1 cellular context compared by ENCODE assay signal in the genomic region with DNA sequence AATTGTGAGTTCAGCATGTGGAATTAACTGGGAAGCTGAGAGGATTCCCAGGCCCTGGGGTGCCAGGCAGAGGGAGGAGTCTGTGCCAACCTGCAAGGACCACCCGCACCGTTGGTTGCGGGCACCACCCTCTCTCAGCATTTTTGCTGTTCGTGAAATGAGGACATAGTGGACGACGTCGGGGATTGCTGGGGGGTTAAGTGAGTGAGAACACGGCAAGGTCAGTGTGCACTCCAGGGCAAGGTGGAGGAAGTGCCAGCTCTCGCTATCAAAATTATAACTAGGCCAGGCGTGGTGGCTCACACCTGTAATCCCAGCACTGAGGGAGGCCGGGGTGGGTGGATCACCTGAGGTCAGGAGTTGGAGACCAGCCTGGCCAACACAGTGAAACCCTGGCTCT.
TF ChIP-seq lines count a peak whose summit lies in the region.

No MANE protein-coding gene starts in this region.

TF ChIP-seq in H1, 55 proteins besides CTCF, POLR2A, EP300 and RAD21:
- no peak for TF ChIP-seq GTF2F1 (IDR thresholded peaks at IDR 0.05; ENCODE audit: borderline replicate concordance, low read depth, low read length)
- no peak for TF ChIP-seq ASH2L (IDR thresholded peaks at IDR 0.05; ENCODE audit: low read length)
- no peak for TF ChIP-seq EZH2 (IDR thresholded peaks at IDR 0.05; ENCODE audit: low read depth, low read length, severe bottlenecking)
- no peak for TF ChIP-seq TBP (IDR thresholded peaks at IDR 0.05; ENCODE audit: low read depth, low read length)
- no peak for TF ChIP-seq ZNF274 (IDR thresholded peaks at IDR 0.05; ENCODE audit: borderline replicate concordance, extremely low read depth, low read length)
- no peak for TF ChIP-seq CBX8 (IDR thresholded peaks at IDR 0.05; ENCODE audit: borderline replicate concordance, low read depth, low read length)
- no peak for TF ChIP-seq MAFK (IDR thresholded peaks at IDR 0.05; ENCODE audit: low read depth, low read length)
- no peak for TF ChIP-seq POLR2AphosphoS5 (IDR thresholded peaks at IDR 0.05; ENCODE audit: low read depth, low read length)
- no peak for TF ChIP-seq SP4 (IDR thresholded peaks at IDR 0.05; ENCODE audit: low read length)
- no peak for TF ChIP-seq TAF1 (IDR thresholded peaks at IDR 0.05; ENCODE audit: low read depth, low read length)
- TF ChIP-seq, protein P1, sequence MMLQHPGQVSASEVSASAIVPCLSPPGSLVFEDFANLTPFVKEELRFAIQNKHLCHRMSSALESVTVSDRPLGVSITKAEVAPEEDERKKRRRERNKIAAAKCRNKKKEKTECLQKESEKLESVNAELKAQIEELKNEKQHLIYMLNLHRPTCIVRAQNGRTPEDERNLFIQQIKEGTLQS (IDR thresholded peaks at IDR 0.05; ENCODE audit: insufficient read depth, low read depth, low read length) = no peak
- no peak for TF ChIP-seq KDM4A (IDR thresholded peaks at IDR 0.05; ENCODE audit: low read depth, low read length, severe bottlenecking)
- no peak for TF ChIP-seq JUN (IDR thresholded peaks at IDR 0.05; ENCODE audit: low read depth, low read length)
- TF ChIP-seq SIX5 (IDR thresholded peaks at IDR 0.05; ENCODE audit: low read depth, low read length) = no peak
- TF ChIP-seq JUND (IDR thresholded peaks at IDR 0.05; ENCODE audit: low read length) = no peak
